Comparison of ENCODE assay signal across 32 cellular contexts in the genomic region with DNA sequence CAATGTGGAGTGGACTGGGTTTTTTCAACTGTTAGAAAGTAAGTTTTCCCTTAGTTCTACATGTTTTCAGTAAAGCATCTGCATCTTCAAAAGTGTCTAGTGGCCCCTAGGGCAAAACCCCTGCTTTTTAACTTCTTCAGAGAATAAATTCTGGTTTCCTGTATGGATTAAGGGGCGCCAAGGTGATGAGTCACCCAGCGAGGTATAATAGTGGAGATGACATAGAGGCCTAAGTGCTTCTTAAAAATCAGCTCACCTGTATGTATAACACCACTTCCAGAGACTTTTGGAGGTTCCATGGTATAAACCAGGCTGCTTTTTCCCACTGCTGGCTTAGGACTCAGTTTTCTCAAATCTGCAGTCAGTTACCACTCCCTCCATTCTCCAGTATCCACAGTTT.
"Had no signal": no experiment of that assay in that cellular context is flagged by ENCODE, and none has a peak within 500 bp of the region (broad histone marks: within the 10 kb centered on the region; RNA-seq: fewer than 3 reads in every experiment).

No MANE protein-coding gene starts in this region.

- H3K4me3 ChIP-seq: Peyer's patch had no signal

- H3K27me3 ChIP-seq: brain microvascular endothelial cell, Peyer's patch had no signal

- H3K9me3 ChIP-seq: Peyer's patch had no signal

- H3K27ac ChIP-seq: brain microvascular endothelial cell, Peyer's patch, RWPE1, VCaP had no signal

- DNase-seq: activated B cell treated with CpG ODN at 0.5 μM for 24 hours; activated CD4-positive, alpha-beta memory T cell treated with anti-CD3 and anti-CD28 coated beads, Interleukin-2, amount 10 ng/mL, durations not matched to agents 7 days and 5 days; activated CD4-positive, alpha-beta T cell treated with anti-CD3 and anti-CD28 coated beads for 4 hours; activated CD4-positive, CD25-positive, alpha-beta regulatory T cell treated with anti-CD3 and anti-CD28 coated beads, Interleukin-2, amount 50 U/mL, for 72 hours; activated CD8-positive, alpha-beta memory T cell treated with anti-CD3 and anti-CD28 coated beads for 24 hours; activated CD8-positive, alpha-beta memory T cell treated with anti-CD3 and anti-CD28 coated beads, Interleukin-2, amount 10 ng/mL, durations not matched to agents 7 days and 5 days; activated CD8-positive, alpha-beta memory T cell treated with anti-CD3 and anti-CD28 coated beads, Interleukin-2, amount 50 U/mL, for 48 hours; activated effector memory CD4-positive, alpha-beta T cell treated with anti-CD3 and anti-CD28 coated beads, Interleukin-2, amount 50 U/mL, for 16 hours; activated naive CD4-positive, alpha-beta T cell; activated naive CD4-positive, alpha-beta T cell treated with anti-CD3 and anti-CD28 coated beads, Interleukin-2, amount 50 U/mL, for 16 hours; activated naive CD8-positive, alpha-beta T cell treated with anti-CD3 and anti-CD28 coated beads for 36 hours; activated T-cell treated with anti-CD3 and anti-CD28 coated beads, Interleukin-2, amount 50 U/mL, for 72 hours; amniotic stem cell; aorta; brain microvascular endothelial cell; central memory CD4-positive, alpha-beta T cell; NCI-H1105; NCI-H1417 treated with DMSO at 0.1 percent for 48 hours; NCI-H187 treated with DMSO at 0.1 percent for 48 hours; NCI-H2081; NCI-H345; NCI-H524 treated with DMSO at 0.1 percent for 48 hours; PC-3; Peyer's patch; Right ventricle myocardium superior; SW 1271; T-helper 1 cell; T-helper 2 cell; T-helper 9 cell had no signal

- H3K36me3 ChIP-seq: brain microvascular endothelial cell, Peyer's patch had no signal

- H3K4me1 ChIP-seq: Peyer's patch had no signal

- ATAC-seq: activated CD8-positive, alpha-beta memory T cell treated with anti-CD3 and anti-CD28 coated beads, Interleukin-2, amount 10 ng/mL, durations not matched to agents 7 days and 5 days; activated T-cell treated with anti-CD3 and anti-CD28 coated beads, Interleukin-2, amount 50 U/mL, for 72 hours; activated T-helper 17 cell treated with anti-CD3 and anti-CD28 coated beads, Interleukin-2, amount 50 U/mL, for 72 hours; PC-3 had no signal
